Comparison of ENCODE assay signal across 12 cellular contexts in genomic region chr4:24978291-24979072, GRCh38. TPM values are rescaled to one million over a fixed set of nuclear protein-coding genes. Genes with fewer than 3 reads are reported as not detected.
A peak's percentile ranks its signal among the peaks of the same experiment; 100 is the strongest.
DNase-seq lines count a peak whose midpoint lies in the region; ATAC-seq, FAIRE-seq and TF ChIP-seq lines count a peak whose summit lies in the region.
"Had no signal": no experiment of that assay in that cellular context is flagged by ENCODE, and none has a peak within 500 bp of the region (broad histone marks: within the 10 kb centered on the region; RNA-seq: fewer than 3 reads in every experiment).

No MANE protein-coding gene starts in this region.

- H3K9me3 Mint-ChIP-seq in endodermal cell = no peaks in the 10 kb centered on the region
- H3K9me3 Mint-ChIP-seq: activated naive CD4-positive, alpha-beta T cell treated with anti-CD3 and anti-CD28 coated beads, Interleukin-2, amount 50 U/mL, for 72 hours; immature natural killer cell; naive thymus-derived CD8-positive, alpha-beta T cell had no signal

- POLR2A ChIA-PET in HepG2 (lab: Yijun Ruan, JAX) (no interaction called here), GM10248 (lab: Yijun Ruan, JAX) (no interaction called here)

- H3K9me3 ChIP-seq in liver (ENCODE audit: control insufficient read depth in 4 of 4, low read length in 3 of 4) (no peaks in the 10 kb centered on the region), HepG2 (ENCODE audit: low read length) (no peaks in the 10 kb centered on the region), endodermal cell (ENCODE audit: control insufficient read depth, low read length) (no peaks in the 10 kb centered on the region), muscle layer of duodenum (ENCODE audit: control insufficient read depth in 1 of 2, low read length in 2 of 2) (no peaks in the 10 kb centered on the region)

- intact Hi-C loops in HepG2 (cut with micrococcal nuclease; ENCODE audit: unreplicated experiment) = loop anchor here (10.0 kb wide), 1 partner anchor 494 kb away; no protein-coding TSS in a partner anchor

- H3K27ac ChIP-seq in liver (ENCODE audit: low read depth in 1 of 2, low read length in 2 of 2) = peak overlapping the region; percentile 21 to 41
- no peak overlapping the region for H3K27ac ChIP-seq in HepG2 (ENCODE audit: extremely low read length, insufficient read depth, low read length)
- H3K27ac ChIP-seq in endodermal cell (ENCODE audit: low read depth, low read length) = no peak overlapping the region
- peak overlapping the region; percentile 52 for H3K27ac ChIP-seq in muscle layer of duodenum (ENCODE audit: low read length)
- H3K27ac ChIP-seq in foreskin keratinocyte = no peak overlapping the region

- CTCF ChIA-PET in HepG2 (lab: Yijun Ruan, JAX; ENCODE audit: low intra/inter-chr PET ratio, low total read pairs) (no interaction called here), GM10248 (lab: Yijun Ruan, JAX) (interaction anchor here (1.2 to 6.0 kb wide), 6 partner anchors 8 to 490 kb away, joined by 3 to 56 read pairs (median 4); no protein-coding TSS in a partner anchor)

- ATAC-seq in HepG2 (no peak), foreskin keratinocyte (no peak)
- ATAC-seq: activated naive CD4-positive, alpha-beta T cell treated with anti-CD3 and anti-CD28 coated beads, Interleukin-2, amount 50 U/mL, for 72 hours; naive thymus-derived CD8-positive, alpha-beta T cell had no signal

- in situ Hi-C loops in HepG2 (cut with HindIII; ENCODE audit: extremely low pct_ligation_motif_present, low pct_unique_long_range_greater_than_20kb) = loop anchor here (25.0 kb wide), 2 partner anchors 384 to 491 kb away; no protein-coding TSS in a partner anchor

- FAIRE-seq in HepG2 (lab: Jason Lieb, UNC) = no peak

- no peaks in the 10 kb centered on the region for H4K20me1 ChIP-seq in HepG2 (ENCODE audit: insufficient read depth, low read length)

- TF ChIP-seq POLR2A in HepG2 (IDR thresholded peaks at IDR 0.05; ENCODE audit: insufficient read depth in 1 of 2, low read depth in 2 of 2, low read length in 2 of 2) = no peak

- H3K9ac ChIP-seq in liver (ENCODE audit: low read depth in 1 of 2, low read length in 2 of 2) (no peak overlapping the region), HepG2 (ENCODE audit: insufficient read depth, low read depth, low read length) (no peak overlapping the region), endodermal cell (ENCODE audit: extremely low read depth, low read length, poor library complexity, severe bottlenecking) (no peak overlapping the region)

- peaks cover 32% of the 10 kb centered on the region for H3K27me3 Mint-ChIP-seq in endodermal cell (ENCODE audit: insufficient read depth)

- 77% methylated on average over 9 of the region's 9 CpGs for WGBS in liver
- WGBS in HepG2 (ENCODE audit: low lambda C conversion rate) = 30% methylated on average over 9 of the region's 9 CpGs
- 93 to 94% methylated on average over 6 to 8 of the region's 9 CpGs for WGBS in endodermal cell (ENCODE audit: insufficient coverage in 1 of 2, insufficient read length in 1 of 2), 2 experiments

- no peak overlapping the region for H3K4me2 ChIP-seq in HepG2 (ENCODE audit: low read depth, low read length)

- no TSS peak for BruUV-seq in HepG2 (replicated peaks; lab: Mats Ljungman, UMichigan)

- H3K4me3 Mint-ChIP-seq in endodermal cell = no peak overlapping the region

- DNase-seq in HepG2 (ENCODE audit: low spot score) = no peak
- DNase-seq in endodermal cell = peak; percentile 30
- no peak for DNase-seq in cortex of kidney (lab: John Stamatoyannopoulos, UW)
- DNase-seq in GM10248 (ENCODE audit: extremely low spot score) = no peak
- no peak for DNase-seq in foreskin keratinocyte
- DNase-seq in NCI-H1417 (lab: John Stamatoyannopoulos, UW) = no peak
- DNase-seq: immature natural killer cell; naive thymus-derived CD8-positive, alpha-beta T cell; NCI-H2227 treated with DMSO at 0.1 percent for 48 hours had no signal

- no peaks in the 10 kb centered on the region for H3K27me3 ChIP-seq in liver (ENCODE audit: control insufficient read depth in 4 of 4, insufficient read depth in 4 of 4, low read length in 3 of 4)
- peaks cover 0 to 29% of the 10 kb centered on the region in 2 experiments; a peak in 1 of 5 replicates for H3K27me3 ChIP-seq in HepG2 (ENCODE audit: control insufficient read depth in 1 of 2, insufficient read depth in 2 of 2, low read length in 2 of 2)
- no peaks in the 10 kb centered on the region for H3K27me3 ChIP-seq in endodermal cell (ENCODE audit: control insufficient read depth, insufficient read depth, low read length, poor library complexity, severe bottlenecking)
- no peaks in the 10 kb centered on the region for H3K27me3 ChIP-seq in muscle layer of duodenum (ENCODE audit: low read depth, low read length)
- H3K27me3 ChIP-seq in foreskin keratinocyte = peaks cover 36% of the 10 kb centered on the region

- H3K36me3 Mint-ChIP-seq in endodermal cell (ENCODE audit: low read depth) = no peaks in the 10 kb centered on the region
- H3K36me3 Mint-ChIP-seq: activated naive CD4-positive, alpha-beta T cell treated with anti-CD3 and anti-CD28 coated beads, Interleukin-2, amount 50 U/mL, for 72 hours; immature natural killer cell; naive thymus-derived CD8-positive, alpha-beta T cell had no signal

- H3K4me1 Mint-ChIP-seq in endodermal cell = peaks cover 3% of the 10 kb centered on the region

- no peak overlapping the region for H3K27ac Mint-ChIP-seq in endodermal cell
- H3K27ac Mint-ChIP-seq: activated naive CD4-positive, alpha-beta T cell treated with anti-CD3 and anti-CD28 coated beads, Interleukin-2, amount 50 U/mL, for 72 hours; immature natural killer cell had no signal

- no peak overlapping the region for H2AFZ ChIP-seq in HepG2 (ENCODE audit: low read length)

- TF ChIP-seq EP300 in HepG2 (IDR thresholded peaks at IDR 0.05; ENCODE audit: low read depth in 2 of 2, low read length in 2 of 2) = no peak
- TF ChIP-seq EP300 in HepG2 (CRISPR knock-in tag; IDR thresholded peaks at IDR 0.05; ENCODE audit: borderline replicate concordance) = no peak

- TF ChIP-seq CTCF in liver (IDR thresholded peaks at IDR 0.05; ENCODE audit: low read depth, low read length, missing input control) (no peak), HepG2 (CRISPR knock-in tag; IDR thresholded peaks at IDR 0.05) (no peak), endodermal cell (conservative IDR thresholded peaks at IDR 0.05) (no peak), GM10248 (IDR thresholded peaks at IDR 0.05; ENCODE audit: control extremely low read depth, extremely low read depth, low read depth, missing control alignments) (no peak), foreskin keratinocyte (conservative IDR thresholded peaks at IDR 0.05) (no peak)

- H3K36me3 ChIP-seq in liver (ENCODE audit: control insufficient read depth in 4 of 4, insufficient read depth in 3 of 4, low read depth in 1 of 4, low read length in 3 of 4) = no peaks in the 10 kb centered on the region
- no peaks in the 10 kb centered on the region for H3K36me3 ChIP-seq in HepG2 (replicated peaks in 1 of 2; ENCODE audit: control insufficient read depth in 1 of 2, insufficient read depth in 2 of 2, low read length in 2 of 2)
- H3K36me3 ChIP-seq in endodermal cell (ENCODE audit: control insufficient read depth, insufficient read depth, low read length) = no peaks in the 10 kb centered on the region
- H3K36me3 ChIP-seq in muscle layer of duodenum (ENCODE audit: control insufficient read depth in 1 of 2, insufficient read depth in 2 of 2, low read length in 2 of 2) = no peaks in the 10 kb centered on the region

- H3K4me3 ChIP-seq in liver (ENCODE audit: low read depth in 1 of 3, low read length in 3 of 3) (no peak overlapping the region), HepG2 (replicated peaks in 1 of 3; ENCODE audit: insufficient read depth in 1 of 3, low read depth in 2 of 3, low read length in 3 of 3) (no peak overlapping the region), endodermal cell (ENCODE audit: low read length) (no peak overlapping the region), muscle layer of duodenum (ENCODE audit: low read depth in 1 of 2, low read length in 2 of 2) (no peak overlapping the region)

- no peak for TF ChIP-seq RAD21 in liver (IDR thresholded peaks at IDR 0.05)
- TF ChIP-seq RAD21 in HepG2 (CRISPR knock-in tag; IDR thresholded peaks at IDR 0.05) = no peak

- no peaks in the 10 kb centered on the region for H3K79me2 ChIP-seq in HepG2 (ENCODE audit: insufficient read depth, low read length)

- peaks cover 2 to 15% (median 6%) of the 10 kb centered on the region in 4 donors for H3K4me1 ChIP-seq in liver (ENCODE audit: control insufficient read depth in 4 of 4, insufficient read depth in 4 of 4, low read length in 3 of 4)
- H3K4me1 ChIP-seq in HepG2 (ENCODE audit: insufficient read depth, low read length) = peaks cover 9% of the 10 kb centered on the region
- H3K4me1 ChIP-seq in endodermal cell (ENCODE audit: control insufficient read depth, insufficient read depth, low read length) = no peaks in the 10 kb centered on the region
- no peaks in the 10 kb centered on the region for H3K4me1 ChIP-seq in muscle layer of duodenum (ENCODE audit: control insufficient read depth in 1 of 2, insufficient read depth in 2 of 2, low read length in 2 of 2)
- no peaks in the 10 kb centered on the region for H3K4me1 ChIP-seq in foreskin keratinocyte

RNA-seq across cellular contexts. Expression of gene LGI2, which starts 52.3 kb away (rescaled TPM):
- total RNA-seq in liver (under 1 TPM; 0.08 to 0.19 TPM), HepG2 (2016; rRNA removed; fragmentation: Illumina TruSeq; extraction: Trizol) (not detected in 2 replicates), endodermal cell (10 to 100 TPM in 1 of 2 donors, 1 to 10 TPM in 1; 6.5 to 15.9 TPM), foreskin keratinocyte (not detected in 2 replicates)
- polyA plus RNA-seq in liver (under 1 TPM in 1 of 2 donors, not detected in 1; 0.05 TPM), HepG2 (2011; rRNA removed) (not detected in 2 replicates), foreskin keratinocyte (not detected in 2 replicates)
- not detected in 2 replicates for total RNA-seq in HepG2 (2016; cell fraction: cytosol; rRNA removed; fragmentation: Illumina TruSeq; extraction: Trizol; ENCODE audit: low read depth)
- not detected in 2 replicates for total RNA-seq in HepG2 (2016; cell fraction: insoluble cytoplasmic fraction; rRNA removed; fragmentation: Illumina TruSeq; extraction: Trizol)
- total RNA-seq in HepG2 (2016; cell fraction: membrane; rRNA removed; fragmentation: Illumina TruSeq; extraction: Trizol) = not detected in 2 replicates
- total RNA-seq in HepG2 (2016; cell fraction: nucleus; rRNA removed; fragmentation: Illumina TruSeq; extraction: Trizol) = not detected in 2 replicates
- not detected in 2 replicates for polyA plus RNA-seq in HepG2 (2011; cell fraction: cytosol; rRNA removed)
- polyA plus RNA-seq in HepG2 (2011; cell fraction: nucleus; rRNA removed) = not detected in 2 replicates
- not detected in 2 replicates for polyA plus RNA-seq in HepG2 (2012)
- polyA plus RNA-seq in HepG2 (2016; cell fraction: cytosol; fragmentation: Illumina TruSeq; extraction: Trizol; ENCODE audit: low read depth) = not detected in 2 replicates
- not detected in 2 replicates for polyA plus RNA-seq in HepG2 (2016; cell fraction: insoluble cytoplasmic fraction; fragmentation: Illumina TruSeq; extraction: Trizol; ENCODE audit: low read depth)
- not detected in 2 replicates for polyA plus RNA-seq in HepG2 (2016; cell fraction: membrane; fragmentation: Illumina TruSeq; extraction: Trizol; ENCODE audit: low read depth)
- not detected in 2 replicates for polyA plus RNA-seq in HepG2 (2016; cell fraction: nucleus; fragmentation: Illumina TruSeq; extraction: Trizol; ENCODE audit: insufficient read depth, low read depth)
- polyA minus RNA-seq in HepG2 (2011; rRNA and poly(A)+ RNA removed; ENCODE audit: low replicate concordance) = not detected in 2 replicates
- polyA minus RNA-seq in HepG2 (2011; cell fraction: cytosol; rRNA and poly(A)+ RNA removed) = not detected in 2 replicates
- polyA minus RNA-seq in HepG2 (2011; cell fraction: nucleus; rRNA and poly(A)+ RNA removed) = not detected in 2 replicates
- 5.1 TPM for polyA plus RNA-seq in endodermal cell (2013, experiment 1 of 2)
- polyA plus RNA-seq in endodermal cell (2013, experiment 2 of 2) = 3.7 TPM
- total RNA-seq: activated naive CD4-positive, alpha-beta T cell treated with anti-CD3 and anti-CD28 coated beads, Interleukin-2, amount 50 U/mL, for 72 hours; naive thymus-derived CD8-positive, alpha-beta T cell had no signal
- polyA plus RNA-seq: immature natural killer cell; naive thymus-derived CD8-positive, alpha-beta T cell had no signal

Comparison
In these comparisons a context has a peak if more than half of its experiments do, and no peak if none do; other contexts are left out.
1. H3K27ac ChIP-seq: peak in liver (2 of 2) and muscle layer of duodenum (single experiment); none in HepG2 (single experiment), endodermal cell (single experiment) and foreskin keratinocyte (single experiment).